In genomic region chr4:113762061-113762850, GRCh38 we compare ENCODE assay signal across 8 cellular contexts. TPM values are rescaled to one million over a fixed set of nuclear protein-coding genes. Genes with fewer than 3 reads are reported as not detected.
DNase-seq lines count a peak whose midpoint lies in the region; ATAC-seq and TF ChIP-seq lines count a peak whose summit lies in the region.

No MANE protein-coding gene starts in this region.

- ATAC-seq in GM21717 (IDR thresholded peaks at IDR 0.05; ENCODE audit: unreplicated experiment) = peak; percentile 60
- ATAC-seq in activated T-cell treated with anti-CD3 and anti-CD28 coated beads, Interleukin-2, amount 50 U/mL, for 72 hours (replicated peaks in 1 of 2) = peak; percentile 75 to 81
- peak; percentile 91 for ATAC-seq in esophagus mucosa

- peaks cover 12% of the 10 kb centered on the region for H3K4me1 ChIP-seq in mucosa of stomach (ENCODE audit: control insufficient read depth, insufficient read depth, low read length)

- peak overlapping the region; percentile 93 for H3K27ac Mint-ChIP-seq in activated T-cell treated with anti-CD3 and anti-CD28 coated beads, Interleukin-2, amount 50 U/mL, for 72 hours

- H3K27me3 Mint-ChIP-seq in activated T-cell treated with anti-CD3 and anti-CD28 coated beads, Interleukin-2, amount 50 U/mL, for 72 hours (ENCODE audit: low read depth) = no peaks in the 10 kb centered on the region

- H3K4me3 Mint-ChIP-seq in activated T-cell treated with anti-CD3 and anti-CD28 coated beads, Interleukin-2, amount 50 U/mL, for 72 hours = peak overlapping the region; percentile 92 to 99

- H3K36me3 ChIP-seq in mucosa of stomach (ENCODE audit: control insufficient read depth, insufficient read depth, low read length) = no peaks in the 10 kb centered on the region

- H3K9me3 Mint-ChIP-seq in activated T-cell treated with anti-CD3 and anti-CD28 coated beads, Interleukin-2, amount 50 U/mL, for 72 hours = no peaks in the 10 kb centered on the region

- peak overlapping the region; percentile 96 for H3K4me3 ChIP-seq in mucosa of stomach (ENCODE audit: low read length)

- H3K36me3 Mint-ChIP-seq in activated T-cell treated with anti-CD3 and anti-CD28 coated beads, Interleukin-2, amount 50 U/mL, for 72 hours (ENCODE audit: insufficient read depth in 2 of 2) = peaks cover 17 to 18% of the 10 kb centered on the region in 2 donors

- H3K27me3 ChIP-seq in mucosa of stomach (ENCODE audit: control insufficient read depth, insufficient read depth, low read length) = no peaks in the 10 kb centered on the region

- peak; percentile 91 for DNase-seq in DMS53 treated with DMSO at 0.1 percent for 48 hours (lab: John Stamatoyannopoulos, UW; ENCODE audit: unreplicated experiment)
- DNase-seq in KBM-7 = peak; percentile 76
- DNase-seq in activated T-cell treated with anti-CD3 and anti-CD28 coated beads, Interleukin-2, amount 50 U/mL, for 72 hours = peak; percentile 98 to 99
- DNase-seq in stimulated activated CD8-positive, alpha-beta memory T cell treated with anti-CD3 and anti-CD28 coated beads, Interleukin-4, amount 100 ng/mL, for 48 hours = peak; percentile 99

- peaks cover 52% of the 10 kb centered on the region for H3K4me1 Mint-ChIP-seq in activated T-cell treated with anti-CD3 and anti-CD28 coated beads, Interleukin-2, amount 50 U/mL, for 72 hours (ENCODE audit: low read depth)

- in situ Hi-C loops in KBM-7 (cut with MboI; ENCODE audit: low pct_unique_long_range_greater_than_20kb, low sequenced_read_pairs) = no loop called here

- H3K9me3 ChIP-seq in mucosa of stomach (ENCODE audit: control insufficient read depth, low read length) = no peaks in the 10 kb centered on the region

- peak overlapping the region; percentile 98 for H3K9ac ChIP-seq in mucosa of stomach (ENCODE audit: low read length)

TF ChIP-seq in PFSK-1, 5 proteins besides CTCF, POLR2A, EP300 and RAD21:
- peak; percentile 44 for TF ChIP-seq FOXP2 (optimal IDR thresholded peaks at IDR 0.05; ENCODE audit: borderline replicate concordance, extremely low read depth, extremely low read length, insufficient read depth)
- peak; percentile 75; the same call in 1 of the 2 replicates for TF ChIP-seq TAF1 (IDR thresholded peaks at IDR 0.05; ENCODE audit: borderline replicate concordance, insufficient read depth, low read length)
- TF ChIP-seq POLR2AphosphoS5 (IDR thresholded peaks at IDR 0.05; ENCODE audit: low read depth, low read length) = peak; percentile 91
- 0 out of 2 replicates have a peak, but pooled peaks have one; percentile 22 for TF ChIP-seq SIN3A (IDR thresholded peaks at IDR 0.05; ENCODE audit: borderline replicate concordance, insufficient read depth, low read length)
- peak in 1 of 2 experiments; percentile 28; a peak in 1 of 4 replicates for TF ChIP-seq REST (IDR thresholded peaks at IDR 0.05; ENCODE audit: insufficient read depth in 1 of 2, low read depth in 2 of 2, low read length in 2 of 2)

RNA-seq across cellular contexts. Expression of gene CAMK2D, which starts 0.7 kb away (rescaled TPM):
- polyA plus RNA-seq in PFSK-1 (2012; ENCODE audit: insufficient read length, low read depth) = 40.7 TPM
- total RNA-seq in activated T-cell treated with anti-CD3 and anti-CD28 coated beads, Interleukin-2, amount 50 U/mL, for 72 hours = 10 to 100 TPM; 85.0 to 92.9 TPM
- 48.9 TPM for total RNA-seq in esophagus mucosa

Comparison
In these comparisons a context has a peak if more than half of its experiments do, and no peak if none do; other contexts are left out.
1. Peak in every context shown above with its lines: DNase-seq, ATAC-seq and H3K4me3 ChIP-seq.